In the genomic region with DNA sequence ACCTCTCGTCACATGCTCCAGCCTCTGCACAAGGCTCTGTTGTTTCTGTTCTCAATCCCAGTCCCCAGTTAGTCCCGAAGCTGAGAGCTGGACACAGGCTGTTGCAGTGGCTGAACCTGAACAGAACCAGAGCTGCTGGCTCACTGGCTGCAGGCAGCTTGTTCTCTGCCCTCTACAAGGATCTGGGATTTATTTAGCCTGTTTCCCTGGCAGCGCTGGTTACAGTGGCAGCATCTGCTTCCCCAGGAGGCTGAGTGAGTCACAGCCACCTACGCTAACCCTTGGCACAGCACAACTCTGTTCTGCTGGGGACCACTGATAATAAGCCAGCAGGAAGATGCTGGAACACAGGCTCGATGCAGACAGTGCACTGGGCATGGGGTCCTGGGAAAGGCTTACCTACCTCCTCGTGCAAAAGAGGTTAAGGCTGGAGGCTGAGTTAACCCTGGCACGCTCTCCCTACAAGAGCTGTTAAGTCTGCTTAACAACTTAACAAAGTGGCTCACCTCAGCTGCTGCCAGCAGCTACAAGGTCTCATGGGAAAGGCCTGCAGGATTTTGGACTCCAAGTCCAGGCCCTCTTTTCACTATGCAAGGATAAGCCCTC, we compare ENCODE assay signal across 10 cellular contexts.
DNase-seq lines count a peak whose midpoint lies in the region; ATAC-seq and TF ChIP-seq lines count a peak whose summit lies in the region.
"Had no signal": no experiment of that assay in that cellular context is flagged by ENCODE, and none has a peak within 500 bp of the region (broad histone marks: within the 10 kb centered on the region; RNA-seq: fewer than 3 reads in every experiment).

No MANE protein-coding gene starts in this region.

- peak; percentile 86 to 100 (median 98) for ATAC-seq in heart right ventricle
- no peak for ATAC-seq in HG02642 (IDR thresholded peaks at IDR 0.05; ENCODE audit: poor library complexity, unreplicated experiment)
- no peak for ATAC-seq in HG02588 (IDR thresholded peaks at IDR 0.05; ENCODE audit: unreplicated experiment)

- H3K27ac ChIP-seq in angular gyrus (ENCODE audit: low read depth, low read length), result peak overlapping the region; percentile 89
- peak overlapping the region in 5 of 10 donors; percentile 14 to 58 (median 48) for H3K27ac ChIP-seq in heart right ventricle
- peak overlapping the region; percentile 65 to 66 for H3K27ac ChIP-seq in tibial artery
- H3K27ac ChIP-seq: skin epidermis had no signal

- TF ChIP-seq CTCF in heart right ventricle (IDR thresholded peaks at IDR 0.05), result no peak
- no peak for TF ChIP-seq CTCF in tibial artery (IDR thresholded peaks at IDR 0.05)

- H3K36me3 ChIP-seq in heart right ventricle, result no peaks in the 10 kb centered on the region
- H3K36me3 ChIP-seq in tibial artery, result no peaks in the 10 kb centered on the region

- H3K4me1 ChIP-seq in heart right ventricle, result peaks cover 0 to 15% (median 0%) of the 10 kb centered on the region in 9 donors
- H3K4me1 ChIP-seq in tibial artery, result peaks cover 0 to 22% (median 14%) of the 10 kb centered on the region in 4 donors

- DNase-seq in NCI-H146 (lab: John Stamatoyannopoulos, UW), result peak; percentile 4
- no peak for DNase-seq in NCI-H146 treated with DMSO at 0.1 percent for 48 hours (lab: John Stamatoyannopoulos, UW; ENCODE audit: unreplicated experiment)
- DNase-seq in heart right ventricle, result peak; percentile 37 to 80
- peak; percentile 67 to 90 for DNase-seq in tibial artery
- no peak for DNase-seq in NCI-H1092 treated with DMSO at 0.1 percent for 48 hours (lab: John Stamatoyannopoulos, UW)
- DNase-seq: activated B cell treated with CpG ODN at 0.5 μM for 24 hours had no signal

- no peak overlapping the region for H3K4me3 ChIP-seq in heart right ventricle
- no peak overlapping the region for H3K4me3 ChIP-seq in tibial artery
- H3K4me3 ChIP-seq: skin epidermis had no signal

- intact Hi-C loops in heart right ventricle (cut with DNase I) (no loop called here), tibial artery (cut with DNase I; ENCODE audit: low total_unique reads) (no loop called here)

- H3K27me3 ChIP-seq in heart right ventricle (peaks cover 0 to 3% (median 0%) of the 10 kb centered on the region in 7 donors), tibial artery (no peaks in the 10 kb centered on the region)

- 26 to 31% methylated on average over 7 of the region's 7 CpGs for WGBS in heart right ventricle, 2 donors

- no peaks in the 10 kb centered on the region for H3K9me3 ChIP-seq in heart right ventricle
- H3K9me3 ChIP-seq in tibial artery, result no peaks in the 10 kb centered on the region

Comparison
In these comparisons a context has a peak if more than half of its experiments do, and no peak if none do; other contexts are left out.
1. DNase-seq: peak in NCI-H146 (single experiment), heart right ventricle (2 of 2) and tibial artery (2 of 2); none in NCI-H146 treated with DMSO at 0.1 percent for 48 hours (single experiment) and NCI-H1092 treated with DMSO at 0.1 percent for 48 hours (single experiment).
2. ATAC-seq: peak in heart right ventricle (8 of 8); none in HG02642 (single experiment) and HG02588 (single experiment).